In the genomic region with DNA sequence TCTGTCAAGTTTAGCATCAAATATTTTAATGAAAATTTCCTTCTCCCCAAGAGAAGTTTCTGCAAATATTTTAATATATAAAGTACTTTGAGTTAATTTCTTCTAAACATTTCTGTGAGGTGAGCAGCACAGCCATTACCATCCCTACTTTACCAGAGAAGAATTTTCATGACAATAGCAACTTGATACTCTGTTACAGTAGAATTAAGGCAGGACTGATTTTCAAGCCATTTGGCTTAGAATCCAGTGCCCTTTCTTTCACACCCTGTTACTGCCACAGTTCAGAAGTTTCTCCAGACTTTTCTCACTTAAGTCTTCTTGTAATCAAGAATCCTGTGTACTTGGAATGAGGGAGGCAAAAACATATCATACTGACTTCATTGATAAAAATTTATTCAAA, we compare ENCODE assay signal across 1 cellular context.
TF ChIP-seq lines count a peak whose summit lies in the region.

No MANE protein-coding gene starts in this region.

TF ChIP-seq in WTC11, 78 proteins besides CTCF, POLR2A, EP300 and RAD21 (continued from another document):
- TF ChIP-seq ARID4B (CRISPR knock-in tag; IDR thresholded peaks at IDR 0.05; ENCODE audit: borderline replicate concordance) (no peak), ZNF671 (CRISPR knock-in tag; IDR thresholded peaks at IDR 0.05) (no peak), OVOL2 (CRISPR knock-in tag; IDR thresholded peaks at IDR 0.05; ENCODE audit: borderline replicate concordance) (no peak), USF2 (CRISPR knock-in tag; IDR thresholded peaks at IDR 0.05) (no peak), SP1 (CRISPR knock-in tag; conservative IDR thresholded peaks at IDR 0.05) (no peak), ATF3 (CRISPR knock-in tag; conservative IDR thresholded peaks at IDR 0.05) (no peak), ZNF281 (CRISPR knock-in tag; IDR thresholded peaks at IDR 0.05) (no peak)
- TF ChIP-seq, protein P1, sequence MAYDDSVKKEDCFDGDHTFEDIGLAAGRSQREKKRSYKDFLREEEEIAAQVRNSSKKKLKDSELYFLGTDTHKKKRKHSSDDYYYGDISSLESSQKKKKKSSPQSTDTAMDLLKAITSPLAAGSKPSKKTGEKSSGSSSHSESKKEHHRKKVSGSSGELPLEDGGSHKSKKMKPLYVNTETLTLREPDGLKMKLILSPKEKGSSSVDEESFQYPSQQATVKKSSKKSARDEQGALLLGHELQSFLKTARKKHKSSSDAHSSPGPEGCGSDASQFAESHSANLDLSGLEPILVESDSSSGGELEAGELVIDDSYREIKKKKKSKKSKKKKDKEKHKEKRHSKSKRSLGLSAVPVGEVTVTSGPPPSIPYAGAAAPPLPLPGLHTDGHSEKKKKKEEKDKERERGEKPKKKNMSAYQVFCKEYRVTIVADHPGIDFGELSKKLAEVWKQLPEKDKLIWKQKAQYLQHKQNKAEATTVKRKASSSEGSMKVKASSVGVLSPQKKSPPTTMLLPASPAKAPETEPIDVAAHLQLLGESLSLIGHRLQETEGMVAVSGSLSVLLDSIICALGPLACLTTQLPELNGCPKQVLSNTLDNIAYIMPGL (CRISPR knock-in tag; IDR thresholded peaks at IDR 0.05), result no peak
